ENCODE assay signal across 8 cellular contexts in the genomic region with DNA sequence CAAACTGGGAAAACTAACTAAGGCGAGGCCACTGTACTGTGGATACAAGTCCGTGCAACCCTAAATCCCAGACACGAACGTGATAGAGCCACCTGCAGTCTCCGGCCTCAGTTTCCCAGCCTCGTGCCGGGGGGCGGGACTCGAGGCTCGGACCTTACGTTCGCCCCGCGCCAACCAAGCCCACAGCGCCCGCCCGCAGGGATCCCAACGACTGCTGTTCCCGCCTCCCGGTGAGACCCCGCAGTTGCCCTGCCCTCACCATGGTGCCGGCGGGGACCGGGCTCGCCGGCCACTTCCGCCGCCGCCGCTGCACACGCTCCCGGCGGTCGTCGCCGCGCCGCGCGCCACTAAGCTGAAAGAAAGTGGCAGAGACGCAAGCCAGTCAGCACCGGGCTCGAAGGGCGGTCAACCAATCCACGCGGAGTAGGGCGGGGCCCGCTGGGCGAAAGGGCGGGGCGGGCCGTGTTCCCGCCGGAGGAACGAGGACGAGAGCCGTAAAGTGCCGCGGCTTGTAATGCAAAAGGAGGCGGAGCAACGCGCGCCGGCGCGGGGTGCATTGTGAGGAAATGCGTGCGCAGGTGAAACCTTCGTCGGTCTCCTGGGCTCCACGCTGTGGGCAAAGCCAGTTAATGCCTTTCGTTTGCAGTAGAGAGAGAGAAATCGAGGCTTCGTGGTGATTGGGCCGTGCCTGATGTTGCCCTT. TPM values are rescaled to one million over a fixed set of nuclear protein-coding genes. Genes with fewer than 3 reads are reported as not detected.
DNase-seq lines count a peak whose midpoint lies in the region; ATAC-seq lines count a peak whose summit lies in the region.

A gene (minus strand): TSS at position 318 of the 702 bp plus-strand sequence. CDS start 56 bp downstream, at position 262.

- DNase-seq in D341Med (ENCODE audit: low spot score): peak; percentile 99
- DNase-seq in NT2/D1 (ENCODE audit: low read depth, low spot score): peak; percentile 99
- peak; percentile 100 for DNase-seq in activated CD8-positive, alpha-beta memory T cell treated with anti-CD3 and anti-CD28 coated beads, Interleukin-2, amount 10 ng/mL, durations not matched to agents 7 days and 5 days
- peak; percentile 99 for DNase-seq in mesendoderm
- peak; percentile 99 for DNase-seq in stimulated activated CD8-positive, alpha-beta memory T cell treated with anti-CD3 and anti-CD28 coated beads, Interleukin-15, amount 100 ng/mL, for 1 hour (ENCODE audit: low read depth)

- H3K4me1 ChIP-seq in HUES48 (ENCODE audit: control insufficient read depth, insufficient read depth, low read length): peaks cover 17% of the 10 kb centered on the region
- H3K4me1 ChIP-seq in NT2/D1 (ENCODE audit: insufficient read depth, insufficient read length): peaks cover 20% of the 10 kb centered on the region
- H3K4me1 ChIP-seq in endocrine pancreas (ENCODE audit: control insufficient read depth, insufficient read depth, low read length): peaks cover 5% of the 10 kb centered on the region
- peaks cover 8% of the 10 kb centered on the region for H3K4me1 ChIP-seq in mesendoderm (ENCODE audit: control insufficient read depth, low read depth, low read length)

- H3K18ac ChIP-seq in mesendoderm (ENCODE audit: low read length): peak within 1 kb of the TSS; percentile 75

- H2BK120ac ChIP-seq in mesendoderm (ENCODE audit: low read depth, low read length): no peak within 1 kb of the TSS

- H3K4me2 ChIP-seq in mesendoderm (ENCODE audit: low read length): peak within 1 kb of the TSS; percentile 59

- peak within 1 kb of the TSS; percentile 60 for H4K5ac ChIP-seq in mesendoderm (ENCODE audit: low read length)

- H3K27ac ChIP-seq in HUES48 (ENCODE audit: low read depth, low read length) (peak within 1 kb of the TSS; percentile 97), mesendoderm (ENCODE audit: low read depth, low read length) (peak within 1 kb of the TSS; percentile 86)

- peak within 1 kb of the TSS; percentile 95 for H3K4ac ChIP-seq in mesendoderm (ENCODE audit: low read depth, low read length)

- CTCF ChIA-PET in activated CD8-positive, alpha-beta memory T cell treated with anti-CD3 and anti-CD28 coated beads, Interleukin-2, amount 10 ng/mL, durations not matched to agents 7 days and 5 days (lab: Charles Lee): interaction anchor here (0.6 to 17.3 kb wide), 19 partner anchors 12 to 237 kb away, joined by 3 to 399 read pairs (median 4); a partner anchor contains a TSS

- no peaks in the 10 kb centered on the region for H3K9me3 Mint-ChIP-seq in activated CD8-positive, alpha-beta memory T cell treated with anti-CD3 and anti-CD28 coated beads, Interleukin-2, amount 10 ng/mL, durations not matched to agents 7 days and 5 days (ENCODE audit: low read depth)

- peak; percentile 83 for ATAC-seq in GM21390 (IDR thresholded peaks at IDR 0.05; ENCODE audit: unreplicated experiment)
- ATAC-seq in activated CD8-positive, alpha-beta memory T cell treated with anti-CD3 and anti-CD28 coated beads, Interleukin-2, amount 10 ng/mL, durations not matched to agents 7 days and 5 days: peak; percentile 95

- H2BK5ac ChIP-seq in mesendoderm (ENCODE audit: low read length): peak within 1 kb of the TSS; percentile 72

- H3K56ac ChIP-seq in mesendoderm (ENCODE audit: low read length): peak within 1 kb of the TSS; percentile 96

- H3K79me2 ChIP-seq in mesendoderm (ENCODE audit: control insufficient read depth, insufficient read depth, low read length): peaks cover 36% of the 10 kb centered on the region

- H3K36me3 Mint-ChIP-seq in activated CD8-positive, alpha-beta memory T cell treated with anti-CD3 and anti-CD28 coated beads, Interleukin-2, amount 10 ng/mL, durations not matched to agents 7 days and 5 days: peaks cover 24% of the 10 kb centered on the region

- H2AK5ac ChIP-seq in mesendoderm (ENCODE audit: low read length): peak within 1 kb of the TSS; percentile 31

- peaks cover 55% of the 10 kb centered on the region for H3K4me1 Mint-ChIP-seq in activated CD8-positive, alpha-beta memory T cell treated with anti-CD3 and anti-CD28 coated beads, Interleukin-2, amount 10 ng/mL, durations not matched to agents 7 days and 5 days

- peak within 1 kb of the TSS; percentile 31 for H4K8ac ChIP-seq in mesendoderm (ENCODE audit: low read depth, low read length)

- H3K4me3 ChIP-seq in HUES48 (ENCODE audit: low read depth, low read length) (peak within 1 kb of the TSS; percentile 90), NT2/D1 (ENCODE audit: insufficient read length, low read depth) (peak within 1 kb of the TSS; percentile 98), endocrine pancreas (ENCODE audit: control insufficient read depth, insufficient read depth, low read length) (peak within 1 kb of the TSS; percentile 73), mesendoderm (ENCODE audit: low read length) (peak within 1 kb of the TSS; percentile 82)

- WGBS in mesendoderm (ENCODE audit: extremely low coverage, insufficient coverage, low lambda C conversion rate): no CpG with 5 or more reads among the region's 75 CpGs

- H3K36me3 ChIP-seq in HUES48 (ENCODE audit: control insufficient read depth, insufficient read depth, low read length) (peaks cover 21% of the 10 kb centered on the region), NT2/D1 (ENCODE audit: insufficient read depth, insufficient read length, low read length) (peaks cover 29% of the 10 kb centered on the region), endocrine pancreas (ENCODE audit: control insufficient read depth, insufficient read depth, low read length) (no peaks in the 10 kb centered on the region), mesendoderm (ENCODE audit: control insufficient read depth, insufficient read depth, low read length) (no peaks in the 10 kb centered on the region)

- H3K23ac ChIP-seq in mesendoderm (ENCODE audit: low read length): no peak within 1 kb of the TSS

- H2BK15ac ChIP-seq in mesendoderm (replicated peaks; ENCODE audit: low read depth): no peak within 1 kb of the TSS

- no peaks in the 10 kb centered on the region for H3K27me3 Mint-ChIP-seq in activated CD8-positive, alpha-beta memory T cell treated with anti-CD3 and anti-CD28 coated beads, Interleukin-2, amount 10 ng/mL, durations not matched to agents 7 days and 5 days

- H3K9me3 ChIP-seq in HUES48 (ENCODE audit: control insufficient read depth, insufficient read depth, low read length) (no peaks in the 10 kb centered on the region), NT2/D1 (ENCODE audit: insufficient read depth, low read length) (no peaks in the 10 kb centered on the region), endocrine pancreas (ENCODE audit: control insufficient read depth, low read length) (no peaks in the 10 kb centered on the region)

- peaks cover 21% of the 10 kb centered on the region for H3K79me1 ChIP-seq in mesendoderm (ENCODE audit: low read length)

- no peaks in the 10 kb centered on the region for H3K27me3 ChIP-seq in HUES48 (ENCODE audit: control insufficient read depth, insufficient read depth, low read length)
- H3K27me3 ChIP-seq in NT2/D1 (ENCODE audit: insufficient read depth, insufficient read length): no peaks in the 10 kb centered on the region
- no peaks in the 10 kb centered on the region for H3K27me3 ChIP-seq in endocrine pancreas (ENCODE audit: control insufficient read depth, insufficient read depth, low read length)
- H3K27me3 ChIP-seq in mesendoderm (ENCODE audit: insufficient read depth, low read length, poor library complexity): no peaks in the 10 kb centered on the region

- peak within 1 kb of the TSS; percentile 92 for H3K4me3 Mint-ChIP-seq in activated CD8-positive, alpha-beta memory T cell treated with anti-CD3 and anti-CD28 coated beads, Interleukin-2, amount 10 ng/mL, durations not matched to agents 7 days and 5 days

- H3K9ac ChIP-seq in HUES48 (ENCODE audit: low read depth, low read length) (peak within 1 kb of the TSS; percentile 90), NT2/D1 (ENCODE audit: insufficient read length, low read depth) (peak within 1 kb of the TSS; percentile 100), endocrine pancreas (ENCODE audit: control insufficient read depth, insufficient read depth, low read length) (peak within 1 kb of the TSS; percentile 78), mesendoderm (ENCODE audit: low read length) (peak within 1 kb of the TSS; percentile 98)

- H3K27ac Mint-ChIP-seq in activated CD8-positive, alpha-beta memory T cell treated with anti-CD3 and anti-CD28 coated beads, Interleukin-2, amount 10 ng/mL, durations not matched to agents 7 days and 5 days: peak within 1 kb of the TSS; percentile 97

RNA-seq across cellular contexts. Expression of the gene that starts here (rescaled TPM):
- 100 to 1,000 TPM; 209 to 236 TPM for total RNA-seq in activated CD8-positive, alpha-beta memory T cell treated with anti-CD3 and anti-CD28 coated beads, Interleukin-2, amount 10 ng/mL, durations not matched to agents 7 days and 5 days
- polyA plus RNA-seq in mesendoderm (2013, experiment 1 of 2): 236 TPM
- polyA plus RNA-seq in mesendoderm (2013, experiment 2 of 2): 226 TPM

Comparison
In these comparisons a context has a peak if more than half of its experiments do, and no peak if none do; other contexts are left out.
1. Peak in every context shown above with its lines: DNase-seq, ATAC-seq, H3K4me3 ChIP-seq and H3K27ac ChIP-seq.